In the genomic region with DNA sequence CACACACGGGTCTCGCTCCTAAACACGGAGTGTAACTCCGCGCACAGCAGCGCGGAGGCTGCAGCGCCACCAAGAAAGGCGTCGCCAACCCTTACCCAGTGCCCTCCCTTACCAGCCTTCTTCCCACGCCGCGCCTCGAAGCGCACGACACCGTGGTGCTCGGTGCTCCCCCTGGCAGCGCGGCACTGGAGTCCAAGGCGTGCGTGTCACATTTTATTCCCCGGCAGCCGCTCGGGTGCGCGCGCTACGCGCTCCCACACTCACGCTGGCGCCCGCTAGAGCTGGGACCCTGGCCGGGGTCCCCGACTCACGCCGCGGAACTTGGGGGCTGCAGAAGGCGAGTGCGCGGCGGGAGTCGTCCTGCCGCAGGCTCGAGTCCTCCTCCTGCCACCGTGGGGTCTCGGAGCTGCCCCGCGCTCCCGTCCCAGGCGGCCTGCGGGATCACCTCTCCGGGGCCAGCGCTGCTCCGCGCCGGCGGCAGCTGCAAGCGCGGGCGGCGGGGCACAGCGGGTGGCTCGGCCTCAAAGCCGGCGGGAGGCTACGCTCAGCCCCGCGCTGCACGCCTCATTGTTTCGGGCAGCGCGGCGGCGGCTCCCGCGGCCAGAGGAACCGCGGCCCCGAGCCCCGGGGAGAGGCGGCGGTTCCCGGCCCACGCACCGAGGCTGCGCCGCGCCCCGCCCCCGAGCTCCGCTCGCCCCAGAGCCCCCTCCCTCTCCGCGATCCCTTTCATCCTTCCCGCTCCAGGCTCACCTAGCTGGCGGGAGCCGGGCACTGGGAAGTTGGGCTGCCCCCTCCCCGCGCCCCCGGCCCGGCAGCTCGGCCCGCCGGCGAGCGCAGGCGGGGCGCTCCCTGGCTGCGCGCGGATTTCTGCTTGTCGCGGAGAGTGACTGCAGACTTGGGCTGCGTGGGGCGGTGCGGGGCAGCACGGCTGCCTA, we compare ENCODE assay signal across 1 cellular context.
TF ChIP-seq lines count a peak whose summit lies in the region.

A gene with protein sequence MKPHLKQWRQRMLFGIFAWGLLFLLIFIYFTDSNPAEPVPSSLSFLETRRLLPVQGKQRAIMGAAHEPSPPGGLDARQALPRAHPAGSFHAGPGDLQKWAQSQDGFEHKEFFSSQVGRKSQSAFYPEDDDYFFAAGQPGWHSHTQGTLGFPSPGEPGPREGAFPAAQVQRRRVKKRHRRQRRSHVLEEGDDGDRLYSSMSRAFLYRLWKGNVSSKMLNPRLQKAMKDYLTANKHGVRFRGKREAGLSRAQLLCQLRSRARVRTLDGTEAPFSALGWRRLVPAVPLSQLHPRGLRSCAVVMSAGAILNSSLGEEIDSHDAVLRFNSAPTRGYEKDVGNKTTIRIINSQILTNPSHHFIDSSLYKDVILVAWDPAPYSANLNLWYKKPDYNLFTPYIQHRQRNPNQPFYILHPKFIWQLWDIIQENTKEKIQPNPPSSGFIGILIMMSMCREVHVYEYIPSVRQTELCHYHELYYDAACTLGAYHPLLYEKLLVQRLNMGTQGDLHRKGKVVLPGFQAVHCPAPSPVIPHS (minus strand): TSS at position 187 of the 935 bp plus-strand sequence. CDS start 42,190 bp downstream, outside the sequence.

TF ChIP-seq in A549, 52 proteins besides CTCF, POLR2A, EP300 and RAD21 (continued from another document):
- TF ChIP-seq JUN (IDR thresholded peaks at IDR 0.05) (peak in 1 of 2 experiments; percentile 28; a peak in 1 of 5 replicates), FOSL2 (IDR thresholded peaks at IDR 0.05) (no peak), FOSL2 (CRISPR knock-in tag; IDR thresholded peaks at IDR 0.05) (no peak)
